In the genomic region with DNA sequence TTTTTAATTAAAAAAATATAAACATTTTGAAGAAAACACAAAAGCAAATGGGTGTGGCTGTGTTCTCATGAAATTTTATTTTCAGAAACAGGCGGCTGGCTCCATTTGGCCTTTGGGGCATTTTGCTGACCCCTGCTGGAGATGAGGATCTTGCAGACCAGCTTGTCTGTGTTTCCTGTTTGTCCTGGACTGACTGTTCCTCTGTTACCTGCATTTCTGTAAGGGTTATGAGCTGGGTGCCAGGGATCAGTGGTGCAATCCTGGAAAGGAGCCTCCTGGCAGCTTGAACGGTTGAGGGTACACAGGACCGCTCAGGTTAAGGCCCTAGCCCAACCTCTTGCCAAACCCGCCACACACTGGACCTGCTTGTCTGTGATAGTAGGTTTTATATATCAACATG, we compare ENCODE assay signal across 11 cellular contexts. TPM values are rescaled to one million over a fixed set of nuclear protein-coding genes. Genes with fewer than 3 reads are reported as not detected.
A peak's percentile ranks its signal among the peaks of the same experiment; 100 is the strongest.
DNase-seq lines count a peak whose midpoint lies in the region; ATAC-seq and TF ChIP-seq lines count a peak whose summit lies in the region.
"Had no signal": no experiment of that assay in that cellular context is flagged by ENCODE, and none has a peak within 500 bp of the region (broad histone marks: within the 10 kb centered on the region; RNA-seq: fewer than 3 reads in every experiment).

No MANE protein-coding gene starts in this region.

- H4K20me1 ChIP-seq in DOHH2 (ENCODE audit: control insufficient read depth, insufficient read depth, low read depth, low read length) = no peaks in the 10 kb centered on the region

- H3K79me2 ChIP-seq in DOHH2 (ENCODE audit: control insufficient read depth, low read length) = no peaks in the 10 kb centered on the region

- no peaks in the 10 kb centered on the region for H3K36me3 ChIP-seq in DOHH2 (ENCODE audit: control insufficient read depth, low read length)
- H3K36me3 ChIP-seq: thoracic aorta had no signal

- no peak overlapping the region for H3K27ac ChIP-seq in DOHH2 (ENCODE audit: low read depth, low read length)
- H3K27ac ChIP-seq: thoracic aorta had no signal

- DNase-seq in HT1080 (ENCODE audit: low read depth) (peak; percentile 7), SW480 (ENCODE audit: low spot score) (peak; percentile 29), left colon (no peak), NCI-H187 treated with DMSO at 0.1 percent for 48 hours (lab: John Stamatoyannopoulos, UW) (no peak)
- DNase-seq in activated effector memory CD4-positive, alpha-beta T cell treated with anti-CD3 and anti-CD28 coated beads, Interleukin-2, amount 50 U/mL, for 16 hours = no peak
- DNase-seq: cortex of kidney; NCI-H187; stimulated activated CD4-positive, alpha-beta T cell treated with anti-CD3 and anti-CD28 coated beads, Interleukin-2, amount 100 ng/mL, for 48 hours had no signal

- peaks cover 4% of the 10 kb centered on the region for H3K27me3 ChIP-seq in DOHH2 (ENCODE audit: control insufficient read depth, low read length)

- TF ChIP-seq CTCF in DOHH2 (IDR thresholded peaks at IDR 0.05; ENCODE audit: low read depth, low read length, poor library complexity, severe bottlenecking) = peak; percentile 55

- no peaks in the 10 kb centered on the region for H3F3A ChIP-seq in DOHH2 (ENCODE audit: control insufficient read depth, insufficient read depth)

- ATAC-seq in left colon (peak; percentile 37), HG02678 (IDR thresholded peaks at IDR 0.05; ENCODE audit: unreplicated experiment) (no peak)

- H3K4me2 ChIP-seq in DOHH2 (ENCODE audit: low read length) = no peak overlapping the region

- no peak overlapping the region for H3K4me3 ChIP-seq in DOHH2 (ENCODE audit: low read length)
- H3K4me3 ChIP-seq: thoracic aorta had no signal

- H3K9me3 ChIP-seq in DOHH2 (ENCODE audit: control insufficient read depth, insufficient read depth, low read length) = no peaks in the 10 kb centered on the region
- H3K9me3 ChIP-seq: thoracic aorta had no signal

- H3K9me2 ChIP-seq in DOHH2 (replicated peaks; ENCODE audit: control insufficient read depth, low read length) = no peaks in the 10 kb centered on the region

- intact Hi-C loops in left colon (cut with DNase I, micrococcal nuclease) = loop anchor here (10.0 kb wide), 2 partner anchors 104 to 284 kb away; a partner anchor contains a TSS

- peaks cover 8% of the 10 kb centered on the region for H3K4me1 ChIP-seq in DOHH2 (ENCODE audit: control insufficient read depth, low read length)

RNA-seq across cellular contexts. Expression of a gene that starts 49.9 kb away (rescaled TPM):
- total RNA-seq in HT1080 (2014; rRNA removed; shearing (Covaris generic)) = 75.1 and 81.6 TPM in 2 replicates
- 26.3 and 35.3 TPM in 2 replicates for polyA plus RNA-seq in HT1080 (2015; cell fraction: cytosol; rRNA removed)
- polyA plus RNA-seq in HT1080 (2015; cell fraction: nucleus; rRNA removed) = 21.1 and 21.7 TPM in 2 replicates
- 10 to 100 TPM; 56.6 to 59.9 TPM for total RNA-seq in left colon

Comparison
In these comparisons a context has a peak if more than half of its experiments do, and no peak if none do; other contexts are left out.
1. DNase-seq: peak in HT1080 (single experiment) and SW480 (single experiment); none in left colon (0 of 2), activated effector memory CD4-positive, alpha-beta T cell treated with anti-CD3 and anti-CD28 coated beads, Interleukin-2, amount 50 U/mL, for 16 hours (single experiment) and NCI-H187 treated with DMSO at 0.1 percent for 48 hours (single experiment).